ENCODE assay signal across 27 cellular contexts in the genomic region with DNA sequence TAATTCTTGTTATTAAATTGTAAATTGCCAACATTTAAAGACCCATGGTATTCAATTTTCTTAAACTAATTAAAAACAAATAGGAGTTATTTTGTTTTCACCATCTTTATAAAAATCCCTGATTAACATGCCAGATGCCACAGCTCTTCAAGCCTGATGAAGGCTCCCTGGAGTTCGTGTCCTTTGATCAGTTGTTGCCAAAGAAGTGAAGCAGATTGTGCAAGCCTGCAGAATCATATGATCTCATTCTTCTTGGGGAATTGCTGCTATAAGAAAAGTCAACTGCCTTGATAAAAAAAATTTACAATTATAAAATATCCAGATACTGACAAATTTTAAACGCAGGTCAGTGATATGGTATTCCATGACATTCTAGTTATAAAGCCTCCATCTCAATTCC.
DNase-seq lines count a peak whose midpoint lies in the region; ATAC-seq and TF ChIP-seq lines count a peak whose summit lies in the region.
"Had no signal": no experiment of that assay in that cellular context is flagged by ENCODE, and none has a peak within 500 bp of the region (broad histone marks: within the 10 kb centered on the region; RNA-seq: fewer than 3 reads in every experiment).

No MANE protein-coding gene starts in this region.

- no peaks in the 10 kb centered on the region for H3K9me3 ChIP-seq in transverse colon
- H3K9me3 ChIP-seq: ascending aorta, BLaER1, pancreas, tibial nerve had no signal

- no peaks in the 10 kb centered on the region for H3K4me1 Mint-ChIP-seq in activated T-helper 17 cell treated with anti-CD3 and anti-CD28 coated beads, Interleukin-2, amount 50 U/mL, for 72 hours
- no peaks in the 10 kb centered on the region for H3K4me1 Mint-ChIP-seq in activated CD4-positive, alpha-beta T cell treated with anti-CD3 and anti-CD28 coated beads, Interleukin-2, amount 10 ng/mL, durations not matched to agents 24 days and 14 days
- H3K4me1 Mint-ChIP-seq: nephron progenitor cell had no signal

- no peak for TF ChIP-seq CTCF in fibroblast of mammary gland (conservative IDR thresholded peaks at IDR 0.05; ENCODE audit: control insufficient read depth, insufficient read depth, low read depth, low read length)
- no peak for TF ChIP-seq CTCF in transverse colon (IDR thresholded peaks at IDR 0.05)

- WGBS in transverse colon (ENCODE audit: low coverage in 1 of 2), 2 donors: 50 to 51% methylated on average over 2 of the region's 2 CpGs

- H3K4me1 ChIP-seq in transverse colon: no peaks in the 10 kb centered on the region
- H3K4me1 ChIP-seq: ascending aorta, BLaER1, pancreas, tibial nerve had no signal

- no peaks in the 10 kb centered on the region for H3K36me3 ChIP-seq in transverse colon
- H3K36me3 ChIP-seq: ascending aorta, BLaER1, pancreas, tibial nerve had no signal

- H3K27me3 ChIP-seq in transverse colon: no peaks in the 10 kb centered on the region
- H3K27me3 ChIP-seq: ascending aorta, BLaER1, pancreas, tibial nerve had no signal

- H3K36me3 Mint-ChIP-seq in activated T-helper 17 cell treated with anti-CD3 and anti-CD28 coated beads, Interleukin-2, amount 50 U/mL, for 72 hours (ENCODE audit: low read depth): no peaks in the 10 kb centered on the region
- no peaks in the 10 kb centered on the region for H3K36me3 Mint-ChIP-seq in activated CD4-positive, alpha-beta T cell treated with anti-CD3 and anti-CD28 coated beads, Interleukin-2, amount 10 ng/mL, durations not matched to agents 24 days and 14 days (ENCODE audit: low read depth)
- H3K36me3 Mint-ChIP-seq: activated naive CD8-positive, alpha-beta T cell had no signal

- H3K9me3 Mint-ChIP-seq in activated T-helper 17 cell treated with anti-CD3 and anti-CD28 coated beads, Interleukin-2, amount 50 U/mL, for 72 hours: no peaks in the 10 kb centered on the region
- H3K9me3 Mint-ChIP-seq in activated CD4-positive, alpha-beta T cell treated with anti-CD3 and anti-CD28 coated beads, Interleukin-2, amount 10 ng/mL, durations not matched to agents 24 days and 14 days: peaks cover 7% of the 10 kb centered on the region

- no peak for TF ChIP-seq POLR2A in transverse colon (IDR thresholded peaks at IDR 0.05)

- intact Hi-C loops in Right ventricle myocardium superior (cut with DNase I) (no loop called here), left cardiac atrium (cut with DNase I) (no loop called here), transverse colon (cut with DNase I; ENCODE audit: low total_unique reads) (no loop called here)
- intact Hi-C loops in activated CD4-positive, alpha-beta T cell treated with anti-CD3 and anti-CD28 coated beads, Interleukin-2, amount 10 ng/mL, durations not matched to agents 24 days and 14 days (cut with micrococcal nuclease): no loop called here

- no peak for TF ChIP-seq EP300 in transverse colon (IDR thresholded peaks at IDR 0.05; ENCODE audit: low read depth)

- H3K27me3 Mint-ChIP-seq in activated T-helper 17 cell treated with anti-CD3 and anti-CD28 coated beads, Interleukin-2, amount 50 U/mL, for 72 hours: peaks cover 3% of the 10 kb centered on the region
- no peaks in the 10 kb centered on the region for H3K27me3 Mint-ChIP-seq in activated CD4-positive, alpha-beta T cell treated with anti-CD3 and anti-CD28 coated beads, Interleukin-2, amount 10 ng/mL, durations not matched to agents 24 days and 14 days

- DNase-seq in Right ventricle myocardium superior (no peak), left cardiac atrium (no peak), OCI-M1 (lab: John Stamatoyannopoulos, UW) (peak; percentile 25), fibroblast of mammary gland (ENCODE audit: low read depth) (peak; percentile 4), transverse colon (no peak), iPS-NIHi11 (ENCODE audit: low spot score) (no peak)
- DNase-seq in activated CD4-positive, alpha-beta T cell treated with anti-CD3 and anti-CD28 coated beads, Interleukin-2, amount 10 ng/mL, durations not matched to agents 24 days and 14 days: no peak
- DNase-seq: activated effector memory CD4-positive, alpha-beta T cell treated with Interleukin-2 at 50 U/mL for 16 hours; activated T-cell treated with anti-CD3 and anti-CD28 coated beads for 4 hours; central memory CD4-positive, alpha-beta T cell; DMS79; GF-D8; NCI-H526 treated with DMSO at 0.1 percent for 48 hours; nephron progenitor cell; pancreas; stimulated activated CD4-positive, alpha-beta T cell treated with anti-CD3 and anti-CD28 coated beads, Interleukin-2, amount 100 ng/mL, for 24 hours; T-helper 2 cell had no signal

- H3K4me3 ChIP-seq in fibroblast of mammary gland (ENCODE audit: control insufficient read depth, low read depth, low read length) (no peak overlapping the region), transverse colon (no peak overlapping the region)
- H3K4me3 ChIP-seq: ascending aorta, BLaER1, lung, pancreas, tibial nerve had no signal

- no peak overlapping the region for H3K27ac ChIP-seq in transverse colon
- H3K27ac ChIP-seq: ascending aorta, BLaER1, KMS-11, pancreas, tibial nerve had no signal

- H3K27ac Mint-ChIP-seq in activated T-helper 17 cell treated with anti-CD3 and anti-CD28 coated beads, Interleukin-2, amount 50 U/mL, for 72 hours: no peak overlapping the region
- no peak overlapping the region for H3K27ac Mint-ChIP-seq in activated CD4-positive, alpha-beta T cell treated with anti-CD3 and anti-CD28 coated beads, Interleukin-2, amount 10 ng/mL, durations not matched to agents 24 days and 14 days
- H3K27ac Mint-ChIP-seq: activated naive CD8-positive, alpha-beta T cell; nephron progenitor cell had no signal

- ATAC-seq in Right ventricle myocardium superior (ENCODE audit: poor library complexity): peak; percentile 57
- no peak for ATAC-seq in left cardiac atrium
- no peak for ATAC-seq in activated T-helper 17 cell treated with anti-CD3 and anti-CD28 coated beads, Interleukin-2, amount 50 U/mL, for 72 hours (replicated peaks)
- ATAC-seq: HCT116, pancreas, right cardiac atrium, SK-N-SH treated with all-trans-retinoic acid at 6 μM for 48 hours had no signal

- in situ Hi-C loops in transverse colon (cut with MboI; ENCODE audit: low pct_ligation_motif_present in 1 of 4, low pct_unique_long_range_greater_than_20kb in 1 of 4, low sequenced_read_pairs in 3 of 4): no loop called here

- H3K4me3 Mint-ChIP-seq in activated T-helper 17 cell treated with anti-CD3 and anti-CD28 coated beads, Interleukin-2, amount 50 U/mL, for 72 hours: no peak overlapping the region
- H3K4me3 Mint-ChIP-seq in activated CD4-positive, alpha-beta T cell treated with anti-CD3 and anti-CD28 coated beads, Interleukin-2, amount 10 ng/mL, durations not matched to agents 24 days and 14 days: no peak overlapping the region
- H3K4me3 Mint-ChIP-seq: activated naive CD8-positive, alpha-beta T cell; nephron progenitor cell had no signal

Comparison
In these comparisons a context has a peak if more than half of its experiments do, and no peak if none do; other contexts are left out.
1. DNase-seq: peak in OCI-M1 (single experiment) and fibroblast of mammary gland (single experiment); none in Right ventricle myocardium superior (single experiment), left cardiac atrium (single experiment), transverse colon (single experiment), iPS-NIHi11 (single experiment) and activated CD4-positive, alpha-beta T cell treated with anti-CD3 and anti-CD28 coated beads, Interleukin-2, amount 10 ng/mL, durations not matched to agents 24 days and 14 days (single experiment).